Comparison of ENCODE assay signal across 8 cellular contexts in genomic region chr21:37563641-37564340, GRCh38.
DNase-seq lines count a peak whose midpoint lies in the region; ATAC-seq and TF ChIP-seq lines count a peak whose summit lies in the region.

No MANE protein-coding gene starts in this region.

- no peaks in the 10 kb centered on the region for H3K36me3 Mint-ChIP-seq in natural killer cell

- H3K79me2 ChIP-seq in fibroblast of lung (ENCODE audit: control insufficient read depth, insufficient read depth, low read length): no peaks in the 10 kb centered on the region

- H3K4me1 ChIP-seq in Peyer's patch: peaks cover 0 to 16% (median 3%) of the 10 kb centered on the region in 4 donors
- peaks cover 8% of the 10 kb centered on the region for H3K4me1 ChIP-seq in fibroblast of lung (ENCODE audit: control insufficient read depth, extremely low read depth, insufficient read depth, low read length)

- H3K27me3 ChIP-seq in Peyer's patch: no peaks in the 10 kb centered on the region
- H3K27me3 ChIP-seq in fibroblast of lung (ENCODE audit: control insufficient read depth, insufficient read depth, low read length): no peaks in the 10 kb centered on the region

- peak overlapping the region; percentile 65 to 94 (median 78) for H3K4me3 ChIP-seq in Peyer's patch
- peak overlapping the region; percentile 61 to 77 (median 68) for H3K4me3 ChIP-seq in fibroblast of lung (replicated peaks in 1 of 4; ENCODE audit: control extremely low read depth in 1 of 4, insufficient read depth in 1 of 4, low read depth in 3 of 4, low read length in 4 of 4)

- H3K36me3 ChIP-seq in KOPT-K1 (ENCODE audit: insufficient read depth, low read length) (no peaks in the 10 kb centered on the region), Peyer's patch (no peaks in the 10 kb centered on the region), fibroblast of lung (ENCODE audit: control insufficient read depth, insufficient read depth, low read length) (no peaks in the 10 kb centered on the region)

- peak overlapping the region; percentile 98 to 100 for H3K27ac Mint-ChIP-seq in natural killer cell

- peak; percentile 83 for ATAC-seq in GM21825 (IDR thresholded peaks at IDR 0.05; ENCODE audit: unreplicated experiment)
- peak; percentile 73 to 94 (median 87) for ATAC-seq in natural killer cell
- peak; percentile 86 for ATAC-seq in stimulated activated naive CD8-positive, alpha-beta T cell treated with anti-CD3 and anti-CD28 coated beads, Interleukin-15, Interleukin-2, amounts not matched to agents 100 U/mL and 50 U/mL, for 24 hours

- H3K9me3 Mint-ChIP-seq in natural killer cell: no peaks in the 10 kb centered on the region

- H3K27ac ChIP-seq in KOPT-K1 (ENCODE audit: low read depth, low read length, poor library complexity, severe bottlenecking) (peak overlapping the region; percentile 77), Peyer's patch (peak overlapping the region; percentile 88 to 94 (median 88)), fibroblast of lung (ENCODE audit: insufficient read depth, low read length) (peak overlapping the region; percentile 98)

- H3K9me3 ChIP-seq in KOPT-K1 (ENCODE audit: insufficient read depth, low read length, poor library complexity, severe bottlenecking) (no peaks in the 10 kb centered on the region), Peyer's patch (no peaks in the 10 kb centered on the region), fibroblast of lung (ENCODE audit: control insufficient read depth, insufficient read depth, low read depth, low read length) (no peaks in the 10 kb centered on the region)

- TF ChIP-seq CTCF in Peyer's patch (IDR thresholded peaks at IDR 0.05): peak in 5 of 6 experiments; percentile 25 to 51 (median 40)
- peak; percentile 35 to 45 for TF ChIP-seq CTCF in fibroblast of lung (conservative IDR thresholded peaks at IDR 0.05 in 1 of 2, IDR thresholded peaks at IDR 0.05 in 1 of 2; ENCODE audit: low read depth in 1 of 2, low read length in 2 of 2)
- TF ChIP-seq CTCF in natural killer cell (IDR thresholded peaks at IDR 0.05): peak; percentile 37

- H4K20me1 ChIP-seq in fibroblast of lung (ENCODE audit: control insufficient read depth, extremely low read depth, insufficient read depth, low read length): no peaks in the 10 kb centered on the region

- peak; percentile 44 to 49 for TF ChIP-seq POLR2A in Peyer's patch (IDR thresholded peaks at IDR 0.05)

- peak overlapping the region; percentile 93 for H3K9ac ChIP-seq in fibroblast of lung (ENCODE audit: insufficient read depth, low read length)

- H3K4me3 Mint-ChIP-seq in natural killer cell: peak overlapping the region; percentile 97

- DNase-seq in EH (ENCODE audit: low read depth) (peak; percentile 94), Peyer's patch (peak; percentile 93 to 97 (median 95)), fibroblast of lung (ENCODE audit: low read depth in 2 of 2) (peak; percentile 93), natural killer cell (peak; percentile 92)
- peak; percentile 74 to 89 for DNase-seq in activated T-helper 1 cell treated with anti-CD3 and anti-CD28 coated beads, Interleukin-2, amount 50 U/mL, for 16 hours (ENCODE audit: low read depth in 1 of 2, low spot score in 1 of 2)
- DNase-seq in stimulated activated naive CD8-positive, alpha-beta T cell treated with anti-CD3 and anti-CD28 coated beads, Interleukin-15, Interleukin-2, amounts not matched to agents 100 U/mL and 50 U/mL, for 24 hours: peak; percentile 91

- intact Hi-C loops in natural killer cell (cut with micrococcal nuclease): loop anchor here (1.0 to 5.0 kb wide), 5 partner anchors 101 to 491 kb away; partner anchors contain the start of genes DYRK1A, PIGP, TTC3 and VPS26C

- peaks cover 0 to 3% of the 10 kb centered on the region in 2 donors for H3K27me3 Mint-ChIP-seq in natural killer cell (ENCODE audit: low read depth in 2 of 2)

- H3K4me2 ChIP-seq in fibroblast of lung (ENCODE audit: extremely low read depth, insufficient read depth, low read length): peak overlapping the region; percentile 99

- peaks cover 18 to 28% of the 10 kb centered on the region in 2 donors for H3K4me1 Mint-ChIP-seq in natural killer cell

- H2AFZ ChIP-seq in fibroblast of lung (ENCODE audit: low read length): peak overlapping the region; percentile 90

Comparison
In these comparisons a context has a peak if more than half of its experiments do, and no peak if none do; other contexts are left out.
1. Peak in every context shown above with its lines: DNase-seq, ATAC-seq, H3K4me3 ChIP-seq and H3K27ac ChIP-seq.